In genomic region chr4:125432078-125432477, GRCh38 we compare ENCODE assay signal across 12 cellular contexts.
DNase-seq lines count a peak whose midpoint lies in the region; ATAC-seq, FAIRE-seq and TF ChIP-seq lines count a peak whose summit lies in the region.
"Had no signal": no experiment of that assay in that cellular context is flagged by ENCODE, and none has a peak within 500 bp of the region (broad histone marks: within the 10 kb centered on the region; RNA-seq: fewer than 3 reads in every experiment).

No MANE protein-coding gene starts in this region.

- H3K4me2 ChIP-seq in GM12878 (ENCODE audit: control insufficient read depth, insufficient read depth): no peak overlapping the region

- H3K36me3 ChIP-seq in right atrium auricular region (no peaks in the 10 kb centered on the region), GM12878 (ENCODE audit: control insufficient read depth in 2 of 2, insufficient read depth in 2 of 2, low read length in 1 of 2) (no peaks in the 10 kb centered on the region), prostate gland (no peaks in the 10 kb centered on the region)
- H3K36me3 ChIP-seq: breast epithelium had no signal

- H4K20me1 ChIP-seq in GM12878 (ENCODE audit: control insufficient read depth, insufficient read depth): no peaks in the 10 kb centered on the region

- BruUV-seq in GM12878 (replicated peaks; lab: Mats Ljungman, UMichigan): no TSS peak

- TF ChIP-seq EP300 in GM12878 (IDR thresholded peaks at IDR 0.05; ENCODE audit: borderline replicate concordance in 1 of 2, control insufficient read depth in 1 of 2, low read depth in 2 of 2, low read length in 2 of 2): no peak

- 3% methylated on average over 2 of the region's 2 CpGs for WGBS in GM12878 (ENCODE audit: insufficient coverage, insufficient replicate concordance, low lambda C conversion rate, missing lambda C conversion rate)
- 64% methylated on average over 2 of the region's 2 CpGs for WGBS in prostate gland

- RAD21 ChIA-PET in GM12878 (lab: Charles Lee; ENCODE audit: unreplicated experiment): no interaction called here

- ATAC-seq in Right ventricle myocardium inferior (peak; percentile 69), GM12878 (peak; percentile 41; the same call in 1 of the 3 replicates), HG02759 (IDR thresholded peaks at IDR 0.05; ENCODE audit: unreplicated experiment) (no peak)

- H3K79me2 ChIP-seq in GM12878 (ENCODE audit: control insufficient read depth, insufficient read depth, low read length): no peaks in the 10 kb centered on the region

- H3K9me3 ChIP-seq in right atrium auricular region (no peaks in the 10 kb centered on the region), GM12878 (replicated peaks; ENCODE audit: control insufficient read depth, insufficient read depth, low read length) (no peaks in the 10 kb centered on the region), prostate gland (no peaks in the 10 kb centered on the region)
- H3K9me3 ChIP-seq: breast epithelium, thyroid gland had no signal

- TF ChIP-seq CTCF in right atrium auricular region (IDR thresholded peaks at IDR 0.05) (peak in 1 of 2 donors; percentile 56), GM12878 (IDR thresholded peaks at IDR 0.05 in 2 of 3, conservative IDR thresholded peaks at IDR 0.05 in 1 of 3; ENCODE audit: control insufficient read depth in 2 of 3, extremely low read depth in 1 of 3, insufficient read depth in 1 of 3, low read depth in 3 of 3, low read length in 3 of 3) (no peak), prostate gland (IDR thresholded peaks at IDR 0.05) (no peak)

- H3K27me3 ChIP-seq in right atrium auricular region (no peaks in the 10 kb centered on the region), GM12878 (replicated peaks in 1 of 2; ENCODE audit: control insufficient read depth in 2 of 2, insufficient read depth in 2 of 2, low read length in 1 of 2) (no peaks in the 10 kb centered on the region), prostate gland (replicated peaks; ENCODE audit: insufficient read depth) (no peaks in the 10 kb centered on the region)
- H3K27me3 ChIP-seq: breast epithelium, thyroid gland had no signal

- intact Hi-C loops in Right ventricle myocardium inferior (cut with DNase I): loop anchor here (2.0 to 5.0 kb wide), 2 partner anchors 40 to 117 kb away; partner anchors contain the start of gene FAT4
- intact Hi-C loops in GM12878 (cut with micrococcal nuclease; ENCODE audit: unreplicated experiment): no loop called here
- intact Hi-C loops in prostate gland (cut with DNase I): no loop called here

- SMC1A ChIA-PET in GM12878 (lab: Charles Lee; ENCODE audit: uncharacterized antibody, unreplicated experiment): no interaction called here

- H3K9ac ChIP-seq in GM12878 (ENCODE audit: control insufficient read depth, insufficient read depth, low read length): no peak overlapping the region

- H3K4me3 ChIP-seq in right atrium auricular region (no peak overlapping the region), GM12878 (no peak overlapping the region), prostate gland (no peak overlapping the region)
- H3K4me3 ChIP-seq: breast epithelium, thyroid gland had no signal

- TF ChIP-seq POLR2A in GM12878 (IDR thresholded peaks at IDR 0.05; ENCODE audit: low read depth, low read length) (no peak), prostate gland (IDR thresholded peaks at IDR 0.05) (no peak)

- CTCF ChIA-PET in GM12878 (lab: Yijun Ruan, JAX): no interaction called here

- POLR2A ChIA-PET in GM12878 (lab: Charles Lee): no interaction called here

- DNase-seq in Right ventricle myocardium inferior (ENCODE audit: missing footprints) (no peak), right atrium auricular region (ENCODE audit: low spot score) (no peak), GM12878 (ENCODE audit: low read depth, low spot score) (no peak), hippocampal formation (lab: John Stamatoyannopoulos, UW) (peak; percentile 15 to 33), NCI-H187 (lab: John Stamatoyannopoulos, UW) (no peak), prostate gland (ENCODE audit: low spot score) (no peak), NCI-H524 treated with DMSO at 0.1 percent for 48 hours (lab: John Stamatoyannopoulos, UW) (no peak)
- DNase-seq: naive B cell, thyroid gland had no signal

- H3K4me1 ChIP-seq in right atrium auricular region (peaks cover 0 to 9% of the 10 kb centered on the region in 2 donors), GM12878 (ENCODE audit: control insufficient read depth, insufficient read depth, low read length) (no peaks in the 10 kb centered on the region), prostate gland (replicated peaks) (no peaks in the 10 kb centered on the region)
- H3K4me1 ChIP-seq: breast epithelium, thyroid gland had no signal

- in situ Hi-C loops in GM12878 (cut with MboI): no loop called here

- TF ChIP-seq RAD21 in GM12878 (IDR thresholded peaks at IDR 0.05; ENCODE audit: insufficient read depth, low read depth, low read length): no peak

- H2AFZ ChIP-seq in GM12878 (ENCODE audit: control insufficient read depth, low read depth, low read length): no peak overlapping the region

- H3K27ac ChIP-seq in right atrium auricular region (no peak overlapping the region), GM12878 (ENCODE audit: control insufficient read depth, insufficient read depth) (no peak overlapping the region), prostate gland (no peak overlapping the region)
- H3K27ac ChIP-seq: breast epithelium, thyroid gland had no signal

- no peak for FAIRE-seq in GM12878 (lab: Jason Lieb, UNC)
- FAIRE-seq: GM19239 had no signal

TF ChIP-seq in GM12878, 131 proteins besides CTCF, POLR2A, EP300 and RAD21:
- TF ChIP-seq IRF4 (IDR thresholded peaks at IDR 0.05; ENCODE audit: low read depth, low read length): no peak
- no peak for TF ChIP-seq STAT3 (IDR thresholded peaks at IDR 0.05; ENCODE audit: low read depth, low read length)
- no peak for TF ChIP-seq CEBPZ (IDR thresholded peaks at IDR 0.05; ENCODE audit: low read depth, low read length)
- no peak for TF ChIP-seq SUPT20H (IDR thresholded peaks at IDR 0.05; ENCODE audit: borderline replicate concordance, control insufficient read depth, low read depth, low read length)

Comparison
In these comparisons a context has a peak if more than half of its experiments do, and no peak if none do; other contexts are left out.
1. DNase-seq: peak in hippocampal formation (2 of 2); none in Right ventricle myocardium inferior (single experiment), right atrium auricular region (single experiment), GM12878 (single experiment), NCI-H187 (0 of 2), prostate gland (single experiment) and NCI-H524 treated with DMSO at 0.1 percent for 48 hours (single experiment).